Comparison of ENCODE assay signal across 14 cellular contexts in genomic region chr1:44642255-44642654, GRCh38. TPM values are rescaled to one million over a fixed set of nuclear protein-coding genes. Genes with fewer than 3 reads are reported as not detected.
A peak's percentile ranks its signal among the peaks of the same experiment; 100 is the strongest.
DNase-seq lines count a peak whose midpoint lies in the region; ATAC-seq, FAIRE-seq and TF ChIP-seq lines count a peak whose summit lies in the region.
"Had no signal": no experiment of that assay in that cellular context is flagged by ENCODE, and none has a peak within 500 bp of the region (broad histone marks: within the 10 kb centered on the region; RNA-seq: fewer than 3 reads in every experiment).

No MANE protein-coding gene starts in this region.

- no peaks in the 10 kb centered on the region for H3K79me2 ChIP-seq in H1 (ENCODE audit: control insufficient read depth in 1 of 2, insufficient read depth in 2 of 2, low read length in 2 of 2)

- H3K56ac ChIP-seq in H1 (replicated peaks; ENCODE audit: insufficient read length, low read depth, low read length), result no peak overlapping the region

- H3K4me1 ChIP-seq in SJCRH30 (peaks cover 39% of the 10 kb centered on the region), H1 (replicated peaks in 1 of 4; ENCODE audit: control insufficient read depth in 3 of 4, insufficient read depth in 4 of 4, low read length in 3 of 4) (no peaks in the 10 kb centered on the region), sigmoid colon (peaks cover 0 to 99% (median 85%) of the 10 kb centered on the region in 4 donors)

- TF ChIP-seq POLR2A in H1 (IDR thresholded peaks at IDR 0.05; ENCODE audit: control extremely low read depth in 1 of 2, low read depth in 2 of 2, low read length in 2 of 2) (no peak), sigmoid colon (IDR thresholded peaks at IDR 0.05) (no peak)

- no peak overlapping the region for H2BK5ac ChIP-seq in H1 (ENCODE audit: low read depth, low read length)

- no peaks in the 10 kb centered on the region for H3K23me2 ChIP-seq in H1 (ENCODE audit: low read depth, low read length)

- H3K4me2 ChIP-seq in H1 (ENCODE audit: insufficient read depth in 1 of 2, low read depth in 2 of 2, low read length in 2 of 2), result no peak overlapping the region

- H2AK5ac ChIP-seq in H1 (ENCODE audit: low read depth, low read length), result no peak overlapping the region

- H3K18ac ChIP-seq in H1 (ENCODE audit: extremely low read depth, low read length), result no peak overlapping the region

- TF ChIP-seq RAD21 in H1 (IDR thresholded peaks at IDR 0.05 in 1 of 2, conservative IDR thresholded peaks at IDR 0.05 in 1 of 2; ENCODE audit: low read depth in 2 of 2, low read length in 2 of 2), result no peak

- no peak overlapping the region for H3K23ac ChIP-seq in H1 (ENCODE audit: insufficient read length)

- peaks cover 7 to 17% of the 10 kb centered on the region in 2 experiments for H4K20me1 ChIP-seq in H1 (replicated peaks in 1 of 2; ENCODE audit: control insufficient read depth in 1 of 2, insufficient read depth in 2 of 2, low read length in 2 of 2)

- H2BK20ac ChIP-seq in H1 (ENCODE audit: low read length), result no peak overlapping the region

- CTCF ChIA-PET in H1 (lab: Charles Lee; ENCODE audit: partially characterized antibody), result interaction anchor here (0.6 to 15.0 kb wide), 10 partner anchors 7 to 1947 kb away, joined by 3 to 197 read pairs (median 6); partner anchors contain the start of genes ARMH1 and TMEM53

- no peak for TF ChIP-seq CTCF in H1 (IDR thresholded peaks at IDR 0.05; ENCODE audit: control extremely low read depth in 1 of 3, insufficient read depth in 1 of 3, low read depth in 1 of 3, low read length in 3 of 3)
- TF ChIP-seq CTCF in sigmoid colon (IDR thresholded peaks at IDR 0.05), result no peak

- FAIRE-seq in H1 (lab: Jason Lieb, UNC), result no peak
- FAIRE-seq: GM18507, HepG2 had no signal

- peaks cover 13% of the 10 kb centered on the region for H3K79me1 ChIP-seq in H1 (ENCODE audit: low read depth, low read length)

- H3K14ac ChIP-seq in H1 (ENCODE audit: insufficient read length), result no peak overlapping the region

- no peak overlapping the region for H4K8ac ChIP-seq in H1 (ENCODE audit: extremely low read depth, insufficient read depth, low read length)

- H3K9me3 ChIP-seq in SJCRH30 (replicated peaks) (no peaks in the 10 kb centered on the region), H1 (ENCODE audit: insufficient read depth in 2 of 2, low read depth in 1 of 2, low read length in 1 of 2) (no peaks in the 10 kb centered on the region), sigmoid colon (no peaks in the 10 kb centered on the region)

- TF ChIP-seq EP300 in H1 (IDR thresholded peaks at IDR 0.05; ENCODE audit: borderline replicate concordance in 1 of 2, low read depth in 2 of 2, low read length in 2 of 2), result no peak
- no peak for TF ChIP-seq EP300 in sigmoid colon (IDR thresholded peaks at IDR 0.05)

- 84% methylated on average over 2 of the region's 2 CpGs; no CpG with 5 or more reads in 1 of the 2 experiments for WGBS in H1 (ENCODE audit: extremely low coverage in 1 of 2, insufficient coverage in 1 of 2, insufficient read length in 1 of 2, insufficient replicate concordance in 2 of 2, low coverage in 1 of 2, low lambda C conversion rate in 2 of 2, missing lambda C conversion rate in 1 of 2), 2 experiments
- 98 to 100% methylated on average over 2 of the region's 2 CpGs for WGBS in sigmoid colon, 2 donors

- H3K27me3 ChIP-seq in SJCRH30 (no peaks in the 10 kb centered on the region), H1 (replicated peaks in 1 of 4; ENCODE audit: control insufficient read depth in 3 of 4, extremely low read depth in 1 of 4, insufficient read depth in 3 of 4, low read length in 3 of 4) (no peaks in the 10 kb centered on the region), sigmoid colon (no peaks in the 10 kb centered on the region)

- POLR2A ChIA-PET in H1 (lab: Charles Lee; ENCODE audit: partially characterized antibody), result interaction anchor here (0.9 to 30.8 kb wide), 7 partner anchors 0 to 404 kb away, joined by 3 to 633 read pairs (median 4); no protein-coding TSS in a partner anchor

- H3K9ac ChIP-seq in H1 (replicated peaks in 1 of 4; ENCODE audit: extremely low read depth in 1 of 4, low read depth in 3 of 4, low read length in 3 of 4), result no peak overlapping the region

- H4K91ac ChIP-seq in H1 (replicated peaks; ENCODE audit: insufficient read length, low read length), result no peak overlapping the region

- H2AFZ ChIP-seq in H1 (ENCODE audit: low read length), result no peak overlapping the region

- no peak overlapping the region for H2BK15ac ChIP-seq in H1 (ENCODE audit: low read length)

- no peak for ATAC-seq in HG03280 (IDR thresholded peaks at IDR 0.05; ENCODE audit: unreplicated experiment)
- ATAC-seq in GM18868 (IDR thresholded peaks at IDR 0.05; ENCODE audit: unreplicated experiment), result no peak
- ATAC-seq: HepG2 had no signal

- H4K5ac ChIP-seq in H1 (ENCODE audit: insufficient read length, low read depth, low read length), result no peak overlapping the region

- H3K4me3 ChIP-seq in SJCRH30, result no peak overlapping the region
- H3K4me3 ChIP-seq in H1 (ENCODE audit: extremely low read depth in 1 of 4, insufficient read depth in 2 of 4, low read depth in 3 of 4, low read length in 4 of 4), result no peak overlapping the region
- H3K4me3 ChIP-seq in sigmoid colon, result no peak overlapping the region

- DNase-seq in DMS 273 (lab: John Stamatoyannopoulos, UW; ENCODE audit: unreplicated experiment) (peak; percentile 30), DMS 273 treated with DMSO at 0.1 percent for 48 hours (lab: John Stamatoyannopoulos, UW) (no peak), SJCRH30 (peak in 1 of 2 experiments; percentile 43), H1 (ENCODE audit: low read depth in 1 of 2, low spot score in 2 of 2) (no peak), sigmoid colon (no peak), putamen (ENCODE audit: low spot score) (no peak)
- DNase-seq: activated CD4-positive, CD25-positive, alpha-beta regulatory T cell treated with anti-CD3 and anti-CD28 coated beads, Interleukin-2, amount 50 U/mL, for 72 hours; C1 segment of cervical spinal cord; DMS79 treated with DMSO at 0.1 percent for 48 hours had no signal

- peaks cover 54% of the 10 kb centered on the region for H3K36me3 ChIP-seq in SJCRH30
- peaks cover 19 to 70% (median 57%) of the 10 kb centered on the region in 4 experiments for H3K36me3 ChIP-seq in H1 (ENCODE audit: control insufficient read depth in 2 of 4, insufficient read depth in 4 of 4, low read length in 3 of 4)
- peaks cover 0 to 79% (median 33%) of the 10 kb centered on the region in 4 donors for H3K36me3 ChIP-seq in sigmoid colon

- H2BK120ac ChIP-seq in H1 (replicated peaks; ENCODE audit: low read depth, low read length), result no peak overlapping the region

- no peak overlapping the region for H3K4ac ChIP-seq in H1 (replicated peaks; ENCODE audit: insufficient read length, low read depth, low read length)

- intact Hi-C loops in sigmoid colon (cut with DNase I), result no loop called here

- no peak overlapping the region for H2BK12ac ChIP-seq in H1 (ENCODE audit: low read depth, low read length)

- H3K27ac ChIP-seq in SJCRH30, result peak overlapping the region; percentile 2; the same call in 1 of the 2 replicates
- H3K27ac ChIP-seq in H1 (ENCODE audit: low read depth, low read length), result no peak overlapping the region
- H3K27ac ChIP-seq in sigmoid colon, result peak overlapping the region; percentile 86 to 92 (median 90)
- H3K27ac ChIP-seq: 22Rv1 had no signal

TF ChIP-seq in H1, 55 proteins besides CTCF, POLR2A, EP300 and RAD21:
- TF ChIP-seq POLR2AphosphoS5 (IDR thresholded peaks at IDR 0.05; ENCODE audit: low read depth, low read length) (0 out of 2 replicates have a peak, but pooled peaks have one; percentile 30), GABPA (IDR thresholded peaks at IDR 0.05; ENCODE audit: borderline replicate concordance, insufficient read depth, low read length) (no peak)

RNA-seq across cellular contexts. Expression of gene TMEM53, which starts 32.0 kb away (rescaled TPM):
- total RNA-seq in SJCRH30 (2014; rRNA removed; shearing (Covaris generic)), result 1.6 and 2.3 TPM in 2 replicates
- total RNA-seq in H1 (2021; fragmentation: NEBNext Ultra II Directional; extraction: Animal tissue kit (Norgen Biotek cat#: 25700)), result 6.7 and 9.5 TPM in 2 replicates
- polyA plus RNA-seq in H1 (2011; rRNA removed), result 27.9 and 38.9 TPM in 2 replicates
- polyA plus RNA-seq in H1 (2011; cell fraction: cytosol; rRNA removed), result 16.2 TPM
- polyA plus RNA-seq in H1 (2011; cell fraction: nucleus; rRNA removed), result 13.8 TPM
- polyA plus RNA-seq in H1 (2012, experiment 1 of 2), result 7.9 to 14.5 TPM (median 11.6 TPM) in 4 replicates
- 10.1 TPM for polyA plus RNA-seq in H1 (2012, experiment 2 of 2)
- 9.7 TPM for polyA plus RNA-seq in H1 (2013, experiment 1 of 2)
- polyA plus RNA-seq in H1 (2013, experiment 2 of 2), result 10.5 TPM
- 10.7 and 11.6 TPM in 2 replicates for polyA minus RNA-seq in H1 (2011; rRNA and poly(A)+ RNA removed)
- polyA minus RNA-seq in H1 (2011; cell fraction: cytosol; rRNA and poly(A)+ RNA removed), result 8.9 TPM
- 5.7 TPM for polyA minus RNA-seq in H1 (2011; cell fraction: nucleus; rRNA and poly(A)+ RNA removed)
- total RNA-seq in sigmoid colon, result 1 to 10 TPM; 1.7 to 5.6 (median 4.5) TPM
- 10 to 100 TPM; 17.1 to 29.7 (median 19.8) TPM for polyA plus RNA-seq in sigmoid colon

RNA-seq across cellular contexts. Expression of gene ARMH1, which starts 32.3 kb away (rescaled TPM):
- not detected in 2 replicates for total RNA-seq in SJCRH30 (2014; rRNA removed; shearing (Covaris generic))
- total RNA-seq in H1 (2021; fragmentation: NEBNext Ultra II Directional; extraction: Animal tissue kit (Norgen Biotek cat#: 25700)), result 0.63 and 0.82 TPM in 2 replicates
- polyA plus RNA-seq in H1 (2011; rRNA removed) (0.85 and 3.3 TPM in 2 replicates), sigmoid colon (10 to 100 TPM in 1 of 3 donors, not detected in 2; 23.0 TPM)
- 1.7 TPM for polyA plus RNA-seq in H1 (2011; cell fraction: cytosol; rRNA removed)
- polyA plus RNA-seq in H1 (2011; cell fraction: nucleus; rRNA removed), result 10.3 TPM
- polyA plus RNA-seq in H1 (2012, experiment 1 of 2), result 1.6 to 1.7 TPM (median 1.7 TPM) in 4 replicates
- 0.87 TPM for polyA plus RNA-seq in H1 (2012, experiment 2 of 2)
- 0.65 TPM for polyA plus RNA-seq in H1 (2013, experiment 1 of 2)
- polyA plus RNA-seq in H1 (2013, experiment 2 of 2), result 0.81 TPM
- polyA minus RNA-seq in H1 (2011; rRNA and poly(A)+ RNA removed), result 0.41 and 1.2 TPM in 2 replicates
- polyA minus RNA-seq in H1 (2011; cell fraction: cytosol; rRNA and poly(A)+ RNA removed), result 2.7 TPM
- polyA minus RNA-seq in H1 (2011; cell fraction: nucleus; rRNA and poly(A)+ RNA removed), result 1.7 TPM
- total RNA-seq in sigmoid colon, result 1 to 10 TPM in 2 of 4 donors, under 1 TPM in 1, not detected in 1; 0.33 to 1.5 (median 1.1) TPM
- total RNA-seq: HepG2 had no signal
